ENCODE assay signal across 8 cellular contexts in genomic region chr15:52018693-52019393, GRCh38. TPM values are rescaled to one million over a fixed set of nuclear protein-coding genes. Genes with fewer than 3 reads are reported as not detected.
DNase-seq lines count a peak whose midpoint lies in the region; ATAC-seq, FAIRE-seq and TF ChIP-seq lines count a peak whose summit lies in the region.

MAPK6 (plus strand) TSS chr15:52019219; CDS start chr15:52046461, 27,242 bp downstream.

- H3K9me3 ChIP-seq in keratinocyte (ENCODE audit: control insufficient read depth, low read depth, low read length): no peaks in the 10 kb centered on the region

- H3K79me2 ChIP-seq in keratinocyte (ENCODE audit: control insufficient read depth, insufficient read depth, low read length): peaks cover 41% of the 10 kb centered on the region

- no peaks in the 10 kb centered on the region for H3K27me3 ChIP-seq in keratinocyte (ENCODE audit: control insufficient read depth, extremely low read depth, insufficient read depth, low read length)

- peak within 1 kb of the TSS; percentile 100 for H3K9ac ChIP-seq in keratinocyte (ENCODE audit: control insufficient read depth, extremely low read depth, insufficient read depth, low read length)

- H4K20me1 ChIP-seq in keratinocyte (ENCODE audit: control insufficient read depth, extremely low read depth, insufficient read depth, low read length): no peaks in the 10 kb centered on the region

- H3K4me3 ChIP-seq in keratinocyte (ENCODE audit: control insufficient read depth in 2 of 3, extremely low read depth in 1 of 3, insufficient read depth in 2 of 3, low read depth in 1 of 3, low read length in 3 of 3): peak within 1 kb of the TSS; percentile 55 to 100 (median 100)

- DNase-seq in AG08395 (ENCODE audit: low spot score) (peak; percentile 99), NCI-H345 (lab: John Stamatoyannopoulos, UW) (peak; percentile 85), keratinocyte (ENCODE audit: low read depth, low spot score) (no peak)
- DNase-seq in activated CD4-positive, CD25-positive, alpha-beta regulatory T cell treated with anti-CD3 and anti-CD28 coated beads, Interleukin-2, amount 50 U/mL, for 16 hours (ENCODE audit: low read depth, low spot score): peak; percentile 85
- peak; percentile 92 for DNase-seq in central memory CD4-positive, alpha-beta T cell
- peak; percentile 89 to 93 (median 92) for DNase-seq in stimulated activated CD4-positive, alpha-beta T cell treated with anti-CD3 and anti-CD28 coated beads, Interleukin-12 subunit alpha, Interleukin-12 subunit beta, amount 100 ng/mL, for 48 hours (ENCODE audit: low read depth in 2 of 3, low spot score in 1 of 3)

- H3K27ac ChIP-seq in keratinocyte (ENCODE audit: control insufficient read depth, insufficient read depth, low read length): peak within 1 kb of the TSS; percentile 100

- H3K36me3 ChIP-seq in keratinocyte (ENCODE audit: control insufficient read depth in 2 of 2, extremely low read depth in 1 of 2, insufficient read depth in 2 of 2, low read length in 2 of 2): no peaks in the 10 kb centered on the region

- no peak for TF ChIP-seq CTCF in keratinocyte (optimal IDR thresholded peaks at IDR 0.05 in 1 of 3, IDR thresholded peaks at IDR 0.05 in 1 of 3, conservative IDR thresholded peaks at IDR 0.05 in 1 of 3; ENCODE audit: extremely low read depth in 1 of 3, insufficient read depth in 2 of 3, low read length in 3 of 3)

- ATAC-seq in GM18873 (IDR thresholded peaks at IDR 0.05; ENCODE audit: low FRiP score, unreplicated experiment) (peak; percentile 58), HG03135 (IDR thresholded peaks at IDR 0.05; ENCODE audit: unreplicated experiment) (peak; percentile 77)

- no peaks in the 10 kb centered on the region for H3K9me1 ChIP-seq in keratinocyte (ENCODE audit: control insufficient read depth, extremely low read depth, insufficient read depth, low read length)

- H3K4me1 ChIP-seq in keratinocyte (ENCODE audit: control insufficient read depth, extremely low read depth, insufficient read depth, low read length): peaks cover 20% of the 10 kb centered on the region

- FAIRE-seq in keratinocyte (lab: Jason Lieb, UNC): no peak

- dilution Hi-C loops in keratinocyte (cut with MboI; ENCODE audit: extremely low pct_ligation_motif_present, low sequenced_read_pairs): no loop called here

- H2AFZ ChIP-seq in keratinocyte (ENCODE audit: control insufficient read depth, low read length): peak within 1 kb of the TSS; percentile 62

- H3K4me2 ChIP-seq in keratinocyte (ENCODE audit: control insufficient read depth, extremely low read depth, insufficient read depth, low read depth, low read length): peak within 1 kb of the TSS; percentile 98

RNA-seq across cellular contexts. Expression of gene MAPK6, which starts in this region (rescaled TPM):
- 48.5 to 103 TPM (median 83.7 TPM) in 3 replicates for polyA plus RNA-seq in keratinocyte
- polyA plus RNA-seq in keratinocyte (2011; ENCODE audit: low read depth): 62.6 TPM
- 45.1 and 95.3 TPM in 2 replicates for polyA plus RNA-seq in keratinocyte (2011; cell fraction: cytosol; rRNA removed)
- 60.9 and 65.9 TPM in 2 replicates for polyA plus RNA-seq in keratinocyte (2011; cell fraction: nucleus; rRNA removed)
- polyA plus RNA-seq in keratinocyte (2012; ENCODE audit: low replicate concordance): 51.7 and 70.9 TPM in 2 replicates
- polyA minus RNA-seq in keratinocyte: 37.4 to 119 TPM (median 85.6 TPM) in 3 replicates
- polyA minus RNA-seq in keratinocyte (2011; cell fraction: cytosol; rRNA and poly(A)+ RNA removed): 57.6 TPM
- polyA minus RNA-seq in keratinocyte (2011; cell fraction: nucleus; rRNA and poly(A)+ RNA removed): 50.3 and 105 TPM in 2 replicates
